ENCODE assay signal across 8 cellular contexts in genomic region chr6:27472617-27473400, GRCh38. TPM values are rescaled to one million over a fixed set of nuclear protein-coding genes. Genes with fewer than 3 reads are reported as not detected.
DNase-seq lines count a peak whose midpoint lies in the region; ATAC-seq and TF ChIP-seq lines count a peak whose summit lies in the region.

TSS of gene ZNF184 (minus strand) at chr6:27473105. CDS start at chr6:27472294, 811 bp downstream.

- H3K9ac ChIP-seq in liver (ENCODE audit: low read depth in 1 of 2, low read length in 2 of 2): peak within 1 kb of the TSS; percentile 72 to 78

- peak in 1 of 2 donors; percentile 29 for TF ChIP-seq RAD21 in liver (IDR thresholded peaks at IDR 0.05)

- under 1% methylated on average over 56 of the region's 56 CpGs for WGBS in liver

- DNase-seq in CD1c-positive myeloid dendritic cell (ENCODE audit: extremely low spot score): peak; percentile 97
- DNase-seq in NCI-H774 (lab: John Stamatoyannopoulos, UW): peak; percentile 98
- peak; percentile 68 to 70 for DNase-seq in activated CD4-positive, alpha-beta T cell treated with anti-CD3 and anti-CD28 coated beads, Interleukin-2, amount 50 U/mL, for 4 hours
- peak; percentile 97 to 99 for DNase-seq in dermis microvascular lymphatic vessel endothelial cell (ENCODE audit: low read depth in 2 of 2)
- peak; percentile 86 for DNase-seq in stimulated activated CD4-positive, alpha-beta T cell treated with anti-CD3 and anti-CD28 coated beads, Interleukin-4, amount 100 ng/mL, for 24 hours

- H3K36me3 ChIP-seq in liver (ENCODE audit: control insufficient read depth in 4 of 4, insufficient read depth in 3 of 4, low read depth in 1 of 4, low read length in 3 of 4): peaks cover 0 to 15% (median 4%) of the 10 kb centered on the region in 4 donors

- H3K9me3 ChIP-seq in liver (ENCODE audit: control insufficient read depth in 4 of 4, low read length in 3 of 4): no peaks in the 10 kb centered on the region

- no peaks in the 10 kb centered on the region for H3K27me3 ChIP-seq in liver (ENCODE audit: control insufficient read depth in 4 of 4, insufficient read depth in 4 of 4, low read length in 3 of 4)

- TF ChIP-seq CTCF in liver (IDR thresholded peaks at IDR 0.05; ENCODE audit: low read depth, low read length, missing input control): no peak

- peak within 1 kb of the TSS; percentile 62 to 94 (median 91) for H3K4me3 ChIP-seq in liver (ENCODE audit: low read depth in 1 of 3, low read length in 3 of 3)

- H3K4me1 ChIP-seq in liver (ENCODE audit: control insufficient read depth in 4 of 4, insufficient read depth in 4 of 4, low read length in 3 of 4): peaks cover 0 to 10% (median 5%) of the 10 kb centered on the region in 4 donors

- H3K27ac ChIP-seq in liver (ENCODE audit: low read depth in 1 of 2, low read length in 2 of 2): peak within 1 kb of the TSS; percentile 92 to 95

- peak; percentile 83 for ATAC-seq in GM19395 (IDR thresholded peaks at IDR 0.05; ENCODE audit: unreplicated experiment)
- ATAC-seq in HG03565 (IDR thresholded peaks at IDR 0.05; ENCODE audit: unreplicated experiment): peak; percentile 60

TF ChIP-seq in liver, 16 proteins besides CTCF, POLR2A, EP300 and RAD21:
- TF ChIP-seq RXRA (IDR thresholded peaks at IDR 0.05) (peak; percentile 92 to 98), TAF1 (conservative IDR thresholded peaks at IDR 0.05) (peak; percentile 96), SP1 (IDR thresholded peaks at IDR 0.05) (peak; percentile 97), MAX (IDR thresholded peaks at IDR 0.05) (peak; percentile 86), HNF4A (conservative IDR thresholded peaks at IDR 0.05) (peak; percentile 98 to 99), NR2F2 (IDR thresholded peaks at IDR 0.05) (peak; percentile 49), YY1 (IDR thresholded peaks at IDR 0.05) (peak; percentile 90), FOXA2 (IDR thresholded peaks at IDR 0.05) (peak; percentile 66), GABPA (IDR thresholded peaks at IDR 0.05 in 1 of 2, conservative IDR thresholded peaks at IDR 0.05 in 1 of 2) (peak; percentile 78 to 95), EGR1 (IDR thresholded peaks at IDR 0.05; ENCODE audit: low read depth in 2 of 2) (peak; percentile 23 to 44), REST (IDR thresholded peaks at IDR 0.05) (peak; percentile 94), HNF4G (IDR thresholded peaks at IDR 0.05) (peak; percentile 98), JUND (IDR thresholded peaks at IDR 0.05) (peak; percentile 22 to 76), FOXA1 (IDR thresholded peaks at IDR 0.05) (peak; percentile 81), ATF3 (IDR thresholded peaks at IDR 0.05) (no peak)
- TF ChIP-seq, protein P1, sequence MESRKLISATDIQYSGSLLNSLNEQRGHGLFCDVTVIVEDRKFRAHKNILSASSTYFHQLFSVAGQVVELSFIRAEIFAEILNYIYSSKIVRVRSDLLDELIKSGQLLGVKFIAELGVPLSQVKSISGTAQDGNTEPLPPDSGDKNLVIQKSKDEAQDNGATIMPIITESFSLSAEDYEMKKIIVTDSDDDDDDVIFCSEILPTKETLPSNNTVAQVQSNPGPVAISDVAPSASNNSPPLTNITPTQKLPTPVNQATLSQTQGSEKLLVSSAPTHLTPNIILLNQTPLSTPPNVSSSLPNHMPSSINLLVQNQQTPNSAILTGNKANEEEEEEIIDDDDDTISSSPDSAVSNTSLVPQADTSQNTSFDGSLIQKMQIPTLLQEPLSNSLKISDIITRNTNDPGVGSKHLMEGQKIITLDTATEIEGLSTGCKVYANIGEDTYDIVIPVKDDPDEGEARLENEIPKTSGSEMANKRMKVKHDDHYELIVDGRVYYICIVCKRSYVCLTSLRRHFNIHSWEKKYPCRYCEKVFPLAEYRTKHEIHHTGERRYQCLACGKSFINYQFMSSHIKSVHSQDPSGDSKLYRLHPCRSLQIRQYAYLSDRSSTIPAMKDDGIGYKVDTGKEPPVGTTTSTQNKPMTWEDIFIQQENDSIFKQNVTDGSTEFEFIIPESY (IDR thresholded peaks at IDR 0.05): peak; percentile 85

RNA-seq across cellular contexts. Expression of gene ZNF184, which starts in this region (rescaled TPM):
- total RNA-seq in dermis microvascular lymphatic vessel endothelial cell (4.4 and 4.7 TPM in 2 replicates), liver (1 to 10 TPM; 2.3 to 4.4 TPM)
- under 1 TPM; 0.80 to 0.89 TPM for polyA plus RNA-seq in liver

Comparison
In these comparisons a context has a peak if more than half of its experiments do, and no peak if none do; other contexts are left out.
1. Peak in every context shown above with its lines: DNase-seq, ATAC-seq, H3K4me3 ChIP-seq and H3K27ac ChIP-seq.